In the genomic region with DNA sequence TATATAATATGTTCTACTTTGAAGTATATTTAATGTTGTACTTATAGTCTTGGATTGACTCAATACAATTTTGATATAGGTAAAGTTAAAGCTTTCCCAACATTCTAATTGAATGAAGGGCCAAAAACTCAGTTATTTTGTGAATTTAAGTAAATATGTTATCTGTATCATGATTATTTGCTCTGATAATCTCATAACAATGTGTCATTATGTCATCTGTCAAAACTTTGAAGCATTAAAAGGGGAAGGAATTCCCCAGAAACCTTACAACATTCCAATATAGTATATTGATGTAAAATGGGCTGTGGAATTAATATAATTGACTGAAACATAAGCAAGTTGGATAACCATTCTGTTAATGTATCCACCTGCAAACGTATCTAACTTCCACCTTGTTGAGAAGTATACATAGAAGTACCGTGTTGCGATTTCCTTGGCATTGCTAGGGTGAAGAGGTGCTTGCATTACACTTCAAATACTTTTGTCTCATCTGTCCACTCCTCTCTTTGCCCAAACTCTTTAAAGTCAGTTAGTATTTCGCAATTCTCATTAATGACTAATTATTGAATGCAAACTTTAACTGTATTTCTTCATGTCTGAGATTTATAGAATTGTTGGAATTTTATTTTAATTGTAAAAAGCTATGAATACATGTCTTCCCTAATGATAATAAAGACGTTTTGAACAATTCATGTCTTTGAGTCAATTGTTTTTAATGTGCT, we compare ENCODE assay signal across 25 cellular contexts.
"Had no signal": no experiment of that assay in that cellular context is flagged by ENCODE, and none has a peak within 500 bp of the region (broad histone marks: within the 10 kb centered on the region; RNA-seq: fewer than 3 reads in every experiment).

No MANE protein-coding gene starts in this region.

- DNase-seq: colonic mucosa; cortex of kidney; effector CD8-positive, alpha-beta T cell; effector memory CD8-positive, alpha-beta T cell; endodermal cell; erythroblast; esophagus squamous epithelium; foreskin fibroblast; foreskin melanocyte; gastrocnemius medialis; glutamatergic neuron; head of caudate nucleus; heart right ventricle; hippocampal formation; left cardiac atrium; left lung; left ventricle myocardium superior; lower lobe of right lung; mesenchymal stem cell; mucosa of descending colon; naive B cell had no signal

- H3K27ac ChIP-seq: colonic mucosa, epithelial cell of prostate, esophagus squamous epithelium, gastrocnemius medialis, heart right ventricle, left lung, lower lobe of right lung had no signal

- H3K4me3 ChIP-seq: colonic mucosa, esophagus squamous epithelium, gastrocnemius medialis, heart right ventricle, left lung, lower lobe of right lung, mucosa of descending colon had no signal

- H3K4me1 ChIP-seq: colonic mucosa, esophagus squamous epithelium, gastrocnemius medialis, heart right ventricle, left lung, lower lobe of right lung had no signal

- ATAC-seq: effector memory CD8-positive, alpha-beta T cell; esophagus mucosa; gastrocnemius medialis; heart right ventricle; left cardiac atrium; left lung; left ventricle myocardium superior; lower lobe of right lung; mucosa of descending colon had no signal

- H3K9me3 ChIP-seq: colonic mucosa, esophagus squamous epithelium, gastrocnemius medialis, heart right ventricle, left lung, lower lobe of right lung, mucosa of descending colon had no signal

- FAIRE-seq: islet of Langerhans, keratinocyte had no signal

- H3K36me3 ChIP-seq: colonic mucosa, esophagus squamous epithelium, gastrocnemius medialis, heart right ventricle, left lung, lower lobe of right lung had no signal

- H3K27me3 ChIP-seq: colonic mucosa, esophagus squamous epithelium, gastrocnemius medialis, heart right ventricle, left lung had no signal
